Comparison of ENCODE assay signal across 15 cellular contexts in the genomic region with DNA sequence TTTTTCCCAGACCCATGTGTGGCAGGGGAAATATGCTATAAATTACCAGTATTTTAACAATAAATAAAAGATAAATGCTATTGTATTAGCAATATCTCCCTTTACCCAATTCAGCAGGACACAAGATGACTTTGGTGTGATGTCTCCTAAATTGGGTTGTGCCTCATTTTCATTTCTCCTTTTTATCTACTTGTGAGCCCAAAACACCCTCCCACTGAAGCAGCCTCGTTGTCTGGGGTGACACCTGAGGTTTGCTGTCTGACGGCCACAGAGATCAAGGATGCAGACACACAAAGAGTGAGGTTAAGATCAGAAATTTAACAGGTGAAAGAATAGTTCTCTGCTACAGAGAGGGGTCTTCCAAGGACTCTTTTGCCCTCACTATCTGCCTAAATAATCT. TPM values are rescaled to one million over a fixed set of nuclear protein-coding genes. Genes with fewer than 3 reads are reported as not detected.
DNase-seq lines count a peak whose midpoint lies in the region; ATAC-seq, FAIRE-seq and TF ChIP-seq lines count a peak whose summit lies in the region.
"Had no signal": no experiment of that assay in that cellular context is flagged by ENCODE, and none has a peak within 500 bp of the region (broad histone marks: within the 10 kb centered on the region; RNA-seq: fewer than 3 reads in every experiment).

No MANE protein-coding gene starts in this region.

- H3K27ac ChIP-seq in mesenchymal stem cell (ENCODE audit: low read length, poor library complexity, severe bottlenecking): no peak overlapping the region

- no peak overlapping the region for H2BK15ac ChIP-seq in mesenchymal stem cell (ENCODE audit: low read depth, poor library complexity, severe bottlenecking)

- H2BK120ac ChIP-seq in mesenchymal stem cell (ENCODE audit: low read depth, low read length): no peak overlapping the region

- FAIRE-seq in GM12891 (lab: Jason Lieb, UNC): peak; percentile 95

- H3K27me3 ChIP-seq in mesenchymal stem cell (ENCODE audit: control insufficient read depth in 1 of 2, insufficient read depth in 1 of 2, low read length in 2 of 2): no peaks in the 10 kb centered on the region

- DNase-seq in GM12891 (ENCODE audit: insufficient read length, low spot score) (peak; percentile 19), mesenchymal stem cell (no peak), KBM-7 (no peak), kidney tubule cell (ENCODE audit: low spot score) (no peak), LoVo (ENCODE audit: low spot score) (no peak)
- no peak for DNase-seq in stimulated activated CD4-positive, alpha-beta T cell treated with anti-CD3 and anti-CD28 coated beads, Interleukin-4, amount 100 ng/mL, for 4 hours
- DNase-seq: activated CD4-positive, alpha-beta T cell treated with anti-CD3 and anti-CD28 coated beads for 48 hours; caudate nucleus; H7; NCI-H1048; NCI-H2171 treated with DMSO at 0.1 percent for 48 hours; SHP77; T-helper 2 cell had no signal

- H3K4ac ChIP-seq in mesenchymal stem cell (ENCODE audit: low read depth in 1 of 2, low read length in 2 of 2): no peak overlapping the region

- peaks cover 0 to 20% of the 10 kb centered on the region in 2 experiments for H3K36me3 ChIP-seq in mesenchymal stem cell (ENCODE audit: control insufficient read depth in 1 of 2, insufficient read depth in 2 of 2, low read depth in 1 of 2, low read length in 2 of 2)

- H2AFZ ChIP-seq in mesenchymal stem cell (ENCODE audit: low read depth, low read length): no peak overlapping the region

- H3K79me1 ChIP-seq in mesenchymal stem cell (replicated peaks; ENCODE audit: low read length, poor library complexity, severe bottlenecking): no peaks in the 10 kb centered on the region

- ATAC-seq in GM21360 (IDR thresholded peaks at IDR 0.05; ENCODE audit: unreplicated experiment) (peak; percentile 49), HG03469 (IDR thresholded peaks at IDR 0.05; ENCODE audit: unreplicated experiment) (peak; percentile 50)

- no peak overlapping the region for H4K8ac ChIP-seq in mesenchymal stem cell (ENCODE audit: low read length)

- no peak overlapping the region for H3K4me2 ChIP-seq in mesenchymal stem cell (ENCODE audit: low read length, poor library complexity, severe bottlenecking)

- no peaks in the 10 kb centered on the region for H3K9me3 ChIP-seq in mesenchymal stem cell (ENCODE audit: control insufficient read depth, low read length)

- H3K14ac ChIP-seq in mesenchymal stem cell (ENCODE audit: low read length in 2 of 2): no peak overlapping the region

- in situ Hi-C loops in KBM-7 (cut with MboI; ENCODE audit: low pct_unique_long_range_greater_than_20kb, low sequenced_read_pairs): no loop called here

- no peak overlapping the region for H2BK12ac ChIP-seq in mesenchymal stem cell (ENCODE audit: low read length in 2 of 2)

- H2AK5ac ChIP-seq in mesenchymal stem cell (ENCODE audit: low read length, severe bottlenecking): no peak overlapping the region

- peak overlapping the region; percentile 45 for H3K9ac ChIP-seq in mesenchymal stem cell (ENCODE audit: low read length)

- H3K4me3 ChIP-seq in mesenchymal stem cell (ENCODE audit: insufficient read depth in 1 of 2, low read depth in 1 of 2, low read length in 2 of 2): no peak overlapping the region

- no peak overlapping the region for H4K91ac ChIP-seq in mesenchymal stem cell (ENCODE audit: low read length)

- H3K23ac ChIP-seq in mesenchymal stem cell (ENCODE audit: low read length in 2 of 2): no peak overlapping the region

- WGBS in mesenchymal stem cell: no CpG with 5 or more reads among the region's 2 CpGs

- no peak overlapping the region for H2BK5ac ChIP-seq in mesenchymal stem cell (ENCODE audit: low read depth, low read length, poor library complexity, severe bottlenecking)

- H3K18ac ChIP-seq in mesenchymal stem cell (ENCODE audit: low read depth in 1 of 2, low read length in 2 of 2): no peak overlapping the region

- TF ChIP-seq POLR2A in GM12891 (IDR thresholded peaks at IDR 0.05; ENCODE audit: low read depth, low read length): peak; percentile 15; the same call in 1 of the 2 replicates

- H3K4me1 ChIP-seq in mesenchymal stem cell (ENCODE audit: control insufficient read depth, insufficient read depth, low read depth, low read length): no peaks in the 10 kb centered on the region

TF ChIP-seq in GM12891, 5 proteins besides CTCF, POLR2A, EP300 and RAD21:
- TF ChIP-seq PAX5 (IDR thresholded peaks at IDR 0.05; ENCODE audit: insufficient read depth, low read length, severe bottlenecking) (no peak), SPI1 (IDR thresholded peaks at IDR 0.05; ENCODE audit: low read depth, low read length) (peak; percentile 88)
TF ChIP-seq in GM12891: peak in this region for 1.

RNA-seq across cellular contexts. Expression of gene CC2D2B, which starts 27.1 kb away (rescaled TPM):
- 0.26 TPM for polyA plus RNA-seq in GM12891 (2012; ENCODE audit: low read depth, missing spikeins)
- polyA plus RNA-seq in mesenchymal stem cell (2013, experiment 1 of 2): 0.07 TPM
- polyA plus RNA-seq in mesenchymal stem cell (2013, experiment 2 of 2): 0.19 TPM
